In genomic region chr7:126696639-126697038, GRCh38 we compare ENCODE assay signal across 13 cellular contexts.
DNase-seq lines count a peak whose midpoint lies in the region; ATAC-seq, FAIRE-seq and TF ChIP-seq lines count a peak whose summit lies in the region.
"Had no signal": no experiment of that assay in that cellular context is flagged by ENCODE, and none has a peak within 500 bp of the region (broad histone marks: within the 10 kb centered on the region; RNA-seq: fewer than 3 reads in every experiment).

No MANE protein-coding gene starts in this region.

- BruUV-seq in A673 (replicated peaks; lab: Mats Ljungman, UMichigan), result no TSS peak

- POLR2A ChIA-PET in activated CD4-positive, alpha-beta T cell treated with anti-CD3 and anti-CD28 coated beads for 36 hours (lab: Charles Lee), result no interaction called here
- POLR2A ChIA-PET in A673 (lab: Charles Lee; ENCODE audit: low non-redundant PET), result no interaction called here

- TF ChIP-seq CTCF in DOHH2 (IDR thresholded peaks at IDR 0.05; ENCODE audit: low read depth, low read length, poor library complexity, severe bottlenecking) (no peak), A673 (conservative IDR thresholded peaks at IDR 0.05; ENCODE audit: low read depth, low read length) (no peak)

- no peak for DNase-seq in GM19239 (ENCODE audit: insufficient read length, low spot score)
- DNase-seq in AG08396 (ENCODE audit: low spot score), result no peak
- DNase-seq in activated CD4-positive, alpha-beta T cell treated with anti-CD3 and anti-CD28 coated beads for 36 hours, result no peak
- DNase-seq in DMS53 treated with DMSO at 0.1 percent for 48 hours (lab: John Stamatoyannopoulos, UW; ENCODE audit: unreplicated experiment), result no peak
- no peak for DNase-seq in A673 (ENCODE audit: low spot score)
- DNase-seq: NCI-H526 treated with DMSO at 0.1 percent for 48 hours; stimulated activated naive CD8-positive, alpha-beta T cell treated with anti-CD3 and anti-CD28 coated beads, Interleukin-15, amount 100 ng/mL, for 72 hours had no signal

- peak overlapping the region; percentile 12; the same call in 1 of the 2 replicates for H3K27ac ChIP-seq in DOHH2 (ENCODE audit: low read depth, low read length)
- H3K27ac ChIP-seq in A673 (ENCODE audit: low read depth, low read length, poor library complexity, severe bottlenecking), result no peak overlapping the region
- H3K27ac ChIP-seq: A549, SJSA1 had no signal

- peaks cover 3% of the 10 kb centered on the region for H3K27me3 Mint-ChIP-seq in activated CD4-positive, alpha-beta T cell treated with anti-CD3 and anti-CD28 coated beads for 36 hours
- H3K27me3 Mint-ChIP-seq: stimulated activated naive CD8-positive, alpha-beta T cell treated with anti-CD3 and anti-CD28 coated beads, Interleukin-15, amount 100 ng/mL, for 72 hours had no signal

- H3K27ac Mint-ChIP-seq in activated CD4-positive, alpha-beta T cell treated with anti-CD3 and anti-CD28 coated beads for 36 hours, result no peak overlapping the region
- H3K27ac Mint-ChIP-seq: stimulated activated naive CD8-positive, alpha-beta T cell treated with anti-CD3 and anti-CD28 coated beads, Interleukin-15, amount 100 ng/mL, for 72 hours; WTC11 had no signal

- ATAC-seq in HG02588 (IDR thresholded peaks at IDR 0.05; ENCODE audit: unreplicated experiment) (peak; percentile 46), HG03460 (IDR thresholded peaks at IDR 0.05; ENCODE audit: unreplicated experiment) (peak; percentile 23)
- ATAC-seq in activated CD4-positive, alpha-beta T cell treated with anti-CD3 and anti-CD28 coated beads for 36 hours, result no peak
- ATAC-seq: A549; stimulated activated naive CD8-positive, alpha-beta T cell treated with anti-CD3 and anti-CD28 coated beads, Interleukin-15, amount 100 ng/mL, for 72 hours; WTC11 had no signal

- intact Hi-C loops in activated CD4-positive, alpha-beta T cell treated with anti-CD3 and anti-CD28 coated beads for 36 hours (cut with DNase I, micrococcal nuclease), result no loop called here
- intact Hi-C loops in A673 (cut with micrococcal nuclease; ENCODE audit: unreplicated experiment), result no loop called here

- no peaks in the 10 kb centered on the region for H3K9me3 Mint-ChIP-seq in activated CD4-positive, alpha-beta T cell treated with anti-CD3 and anti-CD28 coated beads for 36 hours (ENCODE audit: low read depth)
- H3K9me3 Mint-ChIP-seq: stimulated activated naive CD8-positive, alpha-beta T cell treated with anti-CD3 and anti-CD28 coated beads, Interleukin-15, amount 100 ng/mL, for 72 hours had no signal

- H3K4me3 ChIP-seq in DOHH2 (ENCODE audit: low read length) (peak overlapping the region; percentile 10; the same call in 1 of the 2 replicates), A673 (ENCODE audit: low read depth, low read length, poor library complexity, severe bottlenecking) (no peak overlapping the region)
- H3K4me3 ChIP-seq: A549, SJSA1 had no signal

- no peak overlapping the region for H3K4me3 Mint-ChIP-seq in activated CD4-positive, alpha-beta T cell treated with anti-CD3 and anti-CD28 coated beads for 36 hours
- H3K4me3 Mint-ChIP-seq: stimulated activated naive CD8-positive, alpha-beta T cell treated with anti-CD3 and anti-CD28 coated beads, Interleukin-15, amount 100 ng/mL, for 72 hours; WTC11 had no signal

- H3F3A ChIP-seq in DOHH2 (ENCODE audit: control insufficient read depth, insufficient read depth), result peaks cover 9% of the 10 kb centered on the region; the same call in 1 of the 2 replicates

- H3K4me1 ChIP-seq in DOHH2 (ENCODE audit: control insufficient read depth, low read length) (peaks cover 67% of the 10 kb centered on the region), A673 (ENCODE audit: insufficient read depth, low read length, poor library complexity, severe bottlenecking) (peaks cover 30% of the 10 kb centered on the region)

- H3K9me3 ChIP-seq in DOHH2 (ENCODE audit: control insufficient read depth, insufficient read depth, low read length), result no peaks in the 10 kb centered on the region
- no peaks in the 10 kb centered on the region for H3K9me3 ChIP-seq in A673 (ENCODE audit: low read depth, low read length, poor library complexity, severe bottlenecking)
- H3K9me3 ChIP-seq: A549, SJSA1 had no signal

- H3K36me3 Mint-ChIP-seq in activated CD4-positive, alpha-beta T cell treated with anti-CD3 and anti-CD28 coated beads for 36 hours (ENCODE audit: low read depth), result no peaks in the 10 kb centered on the region
- H3K36me3 Mint-ChIP-seq: WTC11 had no signal

- H3K4me2 ChIP-seq in DOHH2 (ENCODE audit: low read length), result peak overlapping the region; percentile 36
- H3K4me2 ChIP-seq: A549 had no signal

- H3K4me1 Mint-ChIP-seq in activated CD4-positive, alpha-beta T cell treated with anti-CD3 and anti-CD28 coated beads for 36 hours, result peaks cover 2% of the 10 kb centered on the region
- H3K4me1 Mint-ChIP-seq: stimulated activated naive CD8-positive, alpha-beta T cell treated with anti-CD3 and anti-CD28 coated beads, Interleukin-15, amount 100 ng/mL, for 72 hours had no signal

- H3K36me3 ChIP-seq in DOHH2 (ENCODE audit: control insufficient read depth, low read length), result no peaks in the 10 kb centered on the region
- H3K36me3 ChIP-seq in A673 (ENCODE audit: insufficient read depth, low read length, poor library complexity, severe bottlenecking), result no peaks in the 10 kb centered on the region
- H3K36me3 ChIP-seq: SJSA1 had no signal

- CTCF ChIA-PET in activated CD4-positive, alpha-beta T cell treated with anti-CD3 and anti-CD28 coated beads for 36 hours (lab: Charles Lee), result no interaction called here
- CTCF ChIA-PET in A673 (lab: Charles Lee), result no interaction called here

- peak; percentile 89 for FAIRE-seq in GM19239 (lab: Jason Lieb, UNC)
- FAIRE-seq: A549 had no signal

- H3K27me3 ChIP-seq in DOHH2 (ENCODE audit: control insufficient read depth, low read length) (no peaks in the 10 kb centered on the region), A673 (replicated peaks; ENCODE audit: insufficient read depth, low read depth, low read length, poor library complexity) (no peaks in the 10 kb centered on the region)
- H3K27me3 ChIP-seq: SJSA1 had no signal

- H3K9me2 ChIP-seq in DOHH2 (replicated peaks; ENCODE audit: control insufficient read depth, low read length), result no peaks in the 10 kb centered on the region

- no peaks in the 10 kb centered on the region for H4K20me1 ChIP-seq in DOHH2 (ENCODE audit: control insufficient read depth, insufficient read depth, low read depth, low read length)

- no peaks in the 10 kb centered on the region for H3K79me2 ChIP-seq in DOHH2 (ENCODE audit: control insufficient read depth, low read length)
